In the genomic region with DNA sequence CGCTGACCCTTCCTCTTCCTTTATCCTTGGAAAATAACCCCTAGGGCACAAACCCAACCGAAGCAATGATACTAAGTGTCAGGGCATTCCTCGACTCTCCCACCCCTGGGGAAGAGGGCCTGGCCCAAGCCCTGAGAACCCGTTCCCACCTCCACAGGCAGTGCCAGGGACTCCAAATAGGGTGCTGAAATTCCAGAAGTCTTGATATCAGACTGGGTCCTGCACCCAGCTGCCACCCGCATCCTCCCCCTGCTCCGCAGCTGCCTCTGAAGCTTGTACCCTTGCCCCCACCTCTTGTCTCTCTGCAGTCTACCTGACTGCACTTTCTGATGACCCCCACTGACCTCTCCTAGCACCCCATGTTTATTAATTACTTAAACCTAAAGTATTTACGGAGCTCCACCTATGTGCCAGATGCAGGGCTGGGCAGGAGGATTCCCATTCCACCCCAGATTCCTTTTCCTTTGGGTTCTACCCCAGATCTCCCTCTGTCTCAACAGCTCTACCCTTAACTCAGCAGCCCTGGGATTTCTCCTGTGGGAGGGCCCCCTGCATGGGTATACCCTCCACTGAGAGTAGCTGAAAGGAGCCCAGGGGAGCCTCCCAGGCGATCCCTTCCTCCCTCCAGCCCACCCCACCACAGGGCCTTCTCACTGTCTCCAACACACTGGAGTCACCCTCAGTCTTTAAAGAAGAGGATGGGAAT, we compare ENCODE assay signal across 1 cellular context.
TF ChIP-seq lines count a peak whose summit lies in the region.

No MANE protein-coding gene starts in this region.

TF ChIP-seq in A549, 52 proteins besides CTCF, POLR2A, EP300 and RAD21 (continued from another document):
- no peak for TF ChIP-seq E2F6 (IDR thresholded peaks at IDR 0.05; ENCODE audit: borderline replicate concordance, low read depth)
- TF ChIP-seq MYC (IDR thresholded peaks at IDR 0.05; ENCODE audit: borderline replicate concordance, low read length) = no peak
- no peak for TF ChIP-seq CBX8 (IDR thresholded peaks at IDR 0.05)
- TF ChIP-seq JUNB (IDR thresholded peaks at IDR 0.05) = no peak
- no peak for TF ChIP-seq HEYL (CRISPR knock-in tag; IDR thresholded peaks at IDR 0.05)
- no peak; the same call in 1 of the 2 replicates for TF ChIP-seq FOSB (CRISPR knock-in tag; IDR thresholded peaks at IDR 0.05)
- TF ChIP-seq SMC3 (IDR thresholded peaks at IDR 0.05) = no peak
- no peak for TF ChIP-seq ZNF302 (CRISPR knock-in tag; IDR thresholded peaks at IDR 0.05)
- no peak for TF ChIP-seq KDM5A (IDR thresholded peaks at IDR 0.05)
TF ChIP-seq in A549: peak in this region for 0.
